1 cellular context compared by ENCODE assay signal in the genomic region with DNA sequence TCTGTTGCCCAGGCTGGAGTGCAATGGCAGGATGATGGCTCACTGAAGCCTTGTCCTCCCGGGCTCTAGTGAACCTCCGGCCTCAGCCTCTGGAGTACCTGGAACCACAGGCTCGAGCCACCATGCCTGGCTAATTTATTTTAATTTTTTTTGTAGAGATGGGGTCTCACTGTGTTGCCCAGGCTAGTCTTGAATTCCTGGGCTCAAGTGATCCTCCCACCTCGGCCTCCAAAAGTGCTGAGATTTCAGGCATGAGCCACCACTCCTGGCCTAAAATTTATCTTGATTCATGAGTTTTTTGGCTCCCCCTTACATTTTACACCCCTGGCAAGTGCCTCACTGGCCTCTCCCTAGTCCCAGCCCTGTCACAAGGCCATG.
A peak's percentile ranks its signal among the peaks of the same experiment; 100 is the strongest.
TF ChIP-seq lines count a peak whose summit lies in the region.

No MANE protein-coding gene starts in this region.

TF ChIP-seq in HepG2, 621 proteins besides CTCF, POLR2A, EP300 and RAD21:
- TF ChIP-seq ZBTB21 (CRISPR knock-in tag; IDR thresholded peaks at IDR 0.05) = no peak
- TF ChIP-seq, protein P1, sequence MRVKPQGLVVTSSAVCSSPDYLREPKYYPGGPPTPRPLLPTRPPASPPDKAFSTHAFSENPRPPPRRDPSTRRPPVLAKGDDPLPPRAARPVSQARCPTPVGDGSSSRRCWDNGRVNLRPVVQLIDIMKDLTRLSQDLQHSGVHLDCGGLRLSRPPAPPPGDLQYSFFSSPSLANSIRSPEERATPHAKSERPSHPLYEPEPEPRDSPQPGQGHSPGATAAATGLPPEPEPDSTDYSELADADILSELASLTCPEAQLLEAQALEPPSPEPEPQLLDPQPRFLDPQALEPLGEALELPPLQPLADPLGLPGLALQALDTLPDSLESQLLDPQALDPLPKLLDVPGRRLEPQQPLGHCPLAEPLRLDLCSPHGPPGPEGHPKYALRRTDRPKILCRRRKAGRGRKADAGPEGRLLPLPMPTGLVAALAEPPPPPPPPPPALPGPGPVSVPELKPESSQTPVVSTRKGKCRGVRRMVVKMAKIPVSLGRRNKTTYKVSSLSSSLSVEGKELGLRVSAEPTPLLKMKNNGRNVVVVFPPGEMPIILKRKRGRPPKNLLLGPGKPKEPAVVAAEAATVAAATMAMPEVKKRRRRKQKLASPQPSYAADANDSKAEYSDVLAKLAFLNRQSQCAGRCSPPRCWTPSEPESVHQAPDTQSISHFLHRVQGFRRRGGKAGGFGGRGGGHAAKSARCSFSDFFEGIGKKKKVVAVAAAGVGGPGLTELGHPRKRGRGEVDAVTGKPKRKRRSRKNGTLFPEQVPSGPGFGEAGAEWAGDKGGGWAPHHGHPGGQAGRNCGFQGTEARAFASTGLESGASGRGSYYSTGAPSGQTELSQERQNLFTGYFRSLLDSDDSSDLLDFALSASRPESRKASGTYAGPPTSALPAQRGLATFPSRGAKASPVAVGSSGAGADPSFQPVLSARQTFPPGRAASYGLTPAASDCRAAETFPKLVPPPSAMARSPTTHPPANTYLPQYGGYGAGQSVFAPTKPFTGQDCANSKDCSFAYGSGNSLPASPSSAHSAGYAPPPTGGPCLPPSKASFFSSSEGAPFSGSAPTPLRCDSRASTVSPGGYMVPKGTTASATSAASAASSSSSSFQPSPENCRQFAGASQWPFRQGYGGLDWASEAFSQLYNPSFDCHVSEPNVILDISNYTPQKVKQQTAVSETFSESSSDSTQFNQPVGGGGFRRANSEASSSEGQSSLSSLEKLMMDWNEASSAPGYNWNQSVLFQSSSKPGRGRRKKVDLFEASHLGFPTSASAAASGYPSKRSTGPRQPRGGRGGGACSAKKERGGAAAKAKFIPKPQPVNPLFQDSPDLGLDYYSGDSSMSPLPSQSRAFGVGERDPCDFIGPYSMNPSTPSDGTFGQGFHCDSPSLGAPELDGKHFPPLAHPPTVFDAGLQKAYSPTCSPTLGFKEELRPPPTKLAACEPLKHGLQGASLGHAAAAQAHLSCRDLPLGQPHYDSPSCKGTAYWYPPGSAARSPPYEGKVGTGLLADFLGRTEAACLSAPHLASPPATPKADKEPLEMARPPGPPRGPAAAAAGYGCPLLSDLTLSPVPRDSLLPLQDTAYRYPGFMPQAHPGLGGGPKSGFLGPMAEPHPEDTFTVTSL (CRISPR knock-in tag; IDR thresholded peaks at IDR 0.05; ENCODE audit: borderline replicate concordance) = no peak
- no peak for TF ChIP-seq NR2F1 (CRISPR knock-in tag; IDR thresholded peaks at IDR 0.05)
- 0 out of 2 replicates have a peak, but pooled peaks have one; percentile 21 for TF ChIP-seq MTERF4 (CRISPR knock-in tag; IDR thresholded peaks at IDR 0.05)
- TF ChIP-seq IKZF5 (CRISPR knock-in tag; IDR thresholded peaks at IDR 0.05) = no peak
- TF ChIP-seq GATAD1 (CRISPR knock-in tag; IDR thresholded peaks at IDR 0.05) = 0 out of 2 replicates have a peak, but pooled peaks have one; percentile 5
- peak; percentile 96 for TF ChIP-seq ZNF121 (CRISPR knock-in tag; IDR thresholded peaks at IDR 0.05)
- TF ChIP-seq JUND (CRISPR knock-in tag; IDR thresholded peaks at IDR 0.05) = no peak
- TF ChIP-seq ZNF468 (CRISPR knock-in tag; IDR thresholded peaks at IDR 0.05) = 0 out of 2 replicates have a peak, but pooled peaks have one; percentile 21
- no peak for TF ChIP-seq JUN (CRISPR knock-in tag; IDR thresholded peaks at IDR 0.05)
- TF ChIP-seq ZNF530 (CRISPR knock-in tag; IDR thresholded peaks at IDR 0.05; ENCODE audit: low read depth) = no peak
- 0 out of 2 replicates have a peak, but pooled peaks have one; percentile 1 for TF ChIP-seq ZNF331 (CRISPR knock-in tag; IDR thresholded peaks at IDR 0.05)
- 0 out of 2 replicates have a peak, but pooled peaks have one; percentile 2 for TF ChIP-seq THAP9 (CRISPR knock-in tag; IDR thresholded peaks at IDR 0.05; ENCODE audit: borderline replicate concordance)
- no peak for TF ChIP-seq RELA (CRISPR knock-in tag; IDR thresholded peaks at IDR 0.05)
- TF ChIP-seq ZNF674 (CRISPR knock-in tag; IDR thresholded peaks at IDR 0.05; ENCODE audit: low read depth) = no peak
TF ChIP-seq in HepG2: peak in this region for 6.
